Comparison of ENCODE assay signal across 9 cellular contexts in genomic region chr15:96331141-96331941, GRCh38. TPM values are rescaled to one million over a fixed set of nuclear protein-coding genes. Genes with fewer than 3 reads are reported as not detected.
DNase-seq lines count a peak whose midpoint lies in the region; ATAC-seq and TF ChIP-seq lines count a peak whose summit lies in the region.
"Had no signal": no experiment of that assay in that cellular context is flagged by ENCODE, and none has a peak within 500 bp of the region (broad histone marks: within the 10 kb centered on the region; RNA-seq: fewer than 3 reads in every experiment).

No MANE protein-coding gene starts in this region.

- H3K4me3 ChIP-seq in GM12865 (ENCODE audit: low read depth, low read length): peak overlapping the region; percentile 27
- no peak overlapping the region for H3K4me3 ChIP-seq in KMS-11 (IDR thresholded peaks at IDR 0.05; ENCODE audit: insufficient read depth, low read depth, low read length)
- peak overlapping the region; percentile 83 to 92 for H3K4me3 ChIP-seq in cardiac fibroblast (replicated peaks in 1 of 2; ENCODE audit: low read depth in 2 of 2, low read length in 2 of 2)
- peak overlapping the region; percentile 84 to 90 for H3K4me3 ChIP-seq in uterus

- H3K36me3 ChIP-seq in KMS-11 (ENCODE audit: insufficient read depth) (no peaks in the 10 kb centered on the region), uterus (no peaks in the 10 kb centered on the region)

- peak overlapping the region; percentile 55; the same call in 1 of the 2 replicates for H2AFZ ChIP-seq in KMS-11 (ENCODE audit: low read depth)

- DNase-seq in GM12865 (ENCODE audit: low read depth) (no peak), cardiac fibroblast (ENCODE audit: low read depth in 2 of 2) (peak; percentile 65 to 81), lung microvascular endothelial cell (ENCODE audit: low read depth in 2 of 2) (peak; percentile 47 to 64), uterus (peak in 1 of 2 donors; percentile 24), DMS79 treated with DMSO at 0.1 percent for 48 hours (lab: John Stamatoyannopoulos, UW) (no peak)

- H3K4me1 ChIP-seq in KMS-11 (ENCODE audit: low read depth, poor library complexity, severe bottlenecking) (peaks cover 52% of the 10 kb centered on the region), uterus (no peaks in the 10 kb centered on the region)

- H3K9ac ChIP-seq in KMS-11: peak overlapping the region; percentile 68

- no peaks in the 10 kb centered on the region for H4K20me1 ChIP-seq in KMS-11 (ENCODE audit: insufficient read depth)

- intact Hi-C loops in uterus (cut with DNase I; ENCODE audit: low total_unique reads): no loop called here

- H3K79me2 ChIP-seq in KMS-11 (ENCODE audit: insufficient read depth, low read depth): peaks cover 25% of the 10 kb centered on the region

- ATAC-seq in HG03571 (IDR thresholded peaks at IDR 0.05; ENCODE audit: unreplicated experiment): no peak
- ATAC-seq in HG02938 (IDR thresholded peaks at IDR 0.05; ENCODE audit: unreplicated experiment): no peak

- peak overlapping the region; percentile 45 for H3K4me2 ChIP-seq in KMS-11

- TF ChIP-seq CTCF in GM12865 (IDR thresholded peaks at IDR 0.05; ENCODE audit: insufficient read depth, low read depth, low read length, missing control alignments) (no peak), KMS-11 (conservative IDR thresholded peaks at IDR 0.05; ENCODE audit: low read depth, low read length) (no peak), cardiac fibroblast (IDR thresholded peaks at IDR 0.05; ENCODE audit: low read depth, low read length) (no peak), uterus (IDR thresholded peaks at IDR 0.05) (no peak)

- H3K27me3 ChIP-seq in KMS-11 (ENCODE audit: insufficient read depth, low read depth) (no peaks in the 10 kb centered on the region), uterus (no peaks in the 10 kb centered on the region)

- no peak for TF ChIP-seq POLR2A in uterus (IDR thresholded peaks at IDR 0.05)

- H3K27ac ChIP-seq in KMS-11 (peak overlapping the region; percentile 79), uterus (peak overlapping the region; percentile 99 to 100)

- no peaks in the 10 kb centered on the region for H3K9me3 ChIP-seq in uterus

RNA-seq across cellular contexts. Expression of gene NR2F2, which starts 0.8 kb away (rescaled TPM):
- 17.4 and 25.0 TPM in 2 replicates for total RNA-seq in lung microvascular endothelial cell
- 100 to 1,000 TPM in 1 of 4 donors, 10 to 100 TPM in 3; 23.6 to 255 (median 51.9) TPM for total RNA-seq in uterus
- total RNA-seq: T-helper 2 cell treated with Interferon-gamma antibody and Interleukin-4, amounts not matched to agents 100 ng/mL and 5 ng/mL, for 36 hours had no signal

Comparison
In these comparisons a context has a peak if more than half of its experiments do, and no peak if none do; other contexts are left out.
1. DNase-seq: peak in cardiac fibroblast (2 of 2) and lung microvascular endothelial cell (2 of 2); none in GM12865 (single experiment) and DMS79 treated with DMSO at 0.1 percent for 48 hours (single experiment).